In the genomic region with DNA sequence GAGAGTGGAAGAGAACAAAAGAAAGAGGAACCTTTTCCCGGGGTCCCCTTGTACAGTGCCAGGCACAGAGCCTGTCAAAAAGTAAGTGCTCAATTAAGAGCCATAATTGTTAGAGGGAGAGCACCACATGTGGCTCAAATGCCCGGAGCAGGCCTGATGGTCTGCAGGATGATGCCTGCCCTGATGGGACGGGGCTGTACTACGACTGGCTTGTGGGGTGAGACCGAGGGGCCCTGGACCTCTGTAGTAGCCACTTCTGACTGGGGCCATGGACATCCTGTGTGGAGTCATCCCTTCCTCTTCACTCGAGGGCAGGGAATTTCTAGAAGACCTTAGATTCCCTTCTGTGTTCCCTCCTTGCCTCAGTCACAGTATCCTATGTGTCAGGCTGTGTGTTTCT, we compare ENCODE assay signal across 24 cellular contexts. TPM values are rescaled to one million over a fixed set of nuclear protein-coding genes. Genes with fewer than 3 reads are reported as not detected.
"Had no signal": no experiment of that assay in that cellular context is flagged by ENCODE, and none has a peak within 500 bp of the region (broad histone marks: within the 10 kb centered on the region; RNA-seq: fewer than 3 reads in every experiment).

No MANE protein-coding gene starts in this region.

- H3K36me3 ChIP-seq: SJSA1 had no signal

- H3K4me1 ChIP-seq: SJSA1 had no signal

- H3K4me3 ChIP-seq: K562, SJSA1, SK-N-MC had no signal

- DNase-seq: Kasumi-1, MM.1S, NCI-H1048, NCI-H1105, NCI-H1417 treated with DMSO at 0.1 percent for 48 hours, NCI-H146, NCI-H1694 treated with DMSO at 0.1 percent for 48 hours, NCI-H1930, NCI-H2081, NCI-H2107, NCI-H2227 treated with DMSO at 0.1 percent for 48 hours, NCI-H524, NCI-H69, NCI-H774, Right ventricle myocardium superior, RPMI8226, SIG-M5 had no signal

- H3K27me3 ChIP-seq: SJSA1 had no signal

- H3K27ac ChIP-seq: HL-60, KMS-11, SJSA1, SK-N-MC had no signal

- H3K9me3 ChIP-seq: SJSA1 had no signal

- ATAC-seq: K562 had no signal

RNA-seq across cellular contexts. Expression of a gene that starts 47.9 kb away (rescaled TPM):
- total RNA-seq: M059J, SJSA1 had no signal
- polyA plus RNA-seq: IgD-negative memory B cell had no signal
